Comparison of ENCODE assay signal across 1 cellular context in genomic region chr2:12448846-12449480, GRCh38.
TF ChIP-seq lines count a peak whose summit lies in the region.

No MANE protein-coding gene starts in this region.

TF ChIP-seq in K562, 482 proteins besides CTCF, POLR2A, EP300 and RAD21 (continues in another document):
- TF ChIP-seq MTA1 (IDR thresholded peaks at IDR 0.05; ENCODE audit: borderline replicate concordance) (peak; percentile 55; the same call in 1 of the 2 replicates), SIRT6 (IDR thresholded peaks at IDR 0.05; ENCODE audit: low read depth, low read length) (no peak), ZNF696 (CRISPR knock-in tag; conservative IDR thresholded peaks at IDR 0.05) (no peak), XRCC4 (IDR thresholded peaks at IDR 0.05; ENCODE audit: extremely low read depth, insufficient read depth, insufficient read length) (no peak), ATF7 (IDR thresholded peaks at IDR 0.05) (0 out of 2 replicates have a peak, but pooled peaks have one; percentile 34), ZNF184 (CRISPR knock-in tag; IDR thresholded peaks at IDR 0.05) (no peak), RBM25 (IDR thresholded peaks at IDR 0.05; ENCODE audit: low read depth, low read length, severe bottlenecking) (no peak), MAFG (tag; conservative IDR thresholded peaks at IDR 0.05) (peak; percentile 48), CBX1 (IDR thresholded peaks at IDR 0.05; ENCODE audit: low read depth) (no peak), MITF (IDR thresholded peaks at IDR 0.05) (no peak), BDP1 (IDR thresholded peaks at IDR 0.05; ENCODE audit: insufficient read depth, insufficient read length) (no peak), TRIM28 (IDR thresholded peaks at IDR 0.05) (peak; percentile 46; the same call in 1 of the 2 replicates), SIN3B (IDR thresholded peaks at IDR 0.05; ENCODE audit: low read depth) (no peak), CXXC5 (CRISPR knock-in tag; IDR thresholded peaks at IDR 0.05) (peak; percentile 33), HDAC1 (IDR thresholded peaks at IDR 0.05) (peak in 1 of 2 experiments; percentile 80; a peak in 3 of 4 replicates), BRD4 (IDR thresholded peaks at IDR 0.05) (no peak), POLR2AphosphoS5 (IDR thresholded peaks at IDR 0.05; ENCODE audit: control insufficient read depth, insufficient read depth, low read depth, low read length) (peak; percentile 41; the same call in 1 of the 2 replicates), HSF4 (CRISPR knock-in tag; IDR thresholded peaks at IDR 0.05; ENCODE audit: borderline replicate concordance) (no peak), TBL1XR1 (IDR thresholded peaks at IDR 0.05; ENCODE audit: low read length in 2 of 2) (peak; percentile 69 to 75; a peak in 2 of 4 replicates), TCF3 (CRISPR knock-in tag; IDR thresholded peaks at IDR 0.05) (peak; percentile 80), GATA2 (CRISPR knock-in tag; IDR thresholded peaks at IDR 0.05) (peak; percentile 84), HMG20A (CRISPR knock-in tag; conservative IDR thresholded peaks at IDR 0.05) (no peak), BACH1 (tag; IDR thresholded peaks at IDR 0.05) (no peak), IRF2 (CRISPR knock-in tag; IDR thresholded peaks at IDR 0.05) (no peak), HDAC2 (IDR thresholded peaks at IDR 0.05) (peak; percentile 75), ZNF239 (CRISPR knock-in tag; IDR thresholded peaks at IDR 0.05) (no peak), ZBTB5 (IDR thresholded peaks at IDR 0.05) (no peak), PREB (CRISPR knock-in tag; IDR thresholded peaks at IDR 0.05) (no peak), GATAD2B (IDR thresholded peaks at IDR 0.05; ENCODE audit: borderline replicate concordance) (no peak), MEIS2 (IDR thresholded peaks at IDR 0.05; ENCODE audit: partially characterized antibody) (peak; percentile 77), XRCC3 (IDR thresholded peaks at IDR 0.05) (no peak), SIX5 (IDR thresholded peaks at IDR 0.05; ENCODE audit: borderline replicate concordance in 1 of 2, insufficient read depth in 1 of 2, low read depth in 1 of 2, low read length in 2 of 2) (no peak), SMARCA4 (IDR thresholded peaks at IDR 0.05) (peak; percentile 73), BHLHE40 (IDR thresholded peaks at IDR 0.05; ENCODE audit: low read length) (peak; percentile 44; the same call in 1 of the 2 replicates)
- TF ChIP-seq, protein P1, sequence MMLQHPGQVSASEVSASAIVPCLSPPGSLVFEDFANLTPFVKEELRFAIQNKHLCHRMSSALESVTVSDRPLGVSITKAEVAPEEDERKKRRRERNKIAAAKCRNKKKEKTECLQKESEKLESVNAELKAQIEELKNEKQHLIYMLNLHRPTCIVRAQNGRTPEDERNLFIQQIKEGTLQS (IDR thresholded peaks at IDR 0.05) = peak; percentile 7; the same call in 1 of the 2 replicates
- TF ChIP-seq, protein P1 (CRISPR knock-in tag; conservative IDR thresholded peaks at IDR 0.05) = no peak
- TF ChIP-seq, protein P2, sequence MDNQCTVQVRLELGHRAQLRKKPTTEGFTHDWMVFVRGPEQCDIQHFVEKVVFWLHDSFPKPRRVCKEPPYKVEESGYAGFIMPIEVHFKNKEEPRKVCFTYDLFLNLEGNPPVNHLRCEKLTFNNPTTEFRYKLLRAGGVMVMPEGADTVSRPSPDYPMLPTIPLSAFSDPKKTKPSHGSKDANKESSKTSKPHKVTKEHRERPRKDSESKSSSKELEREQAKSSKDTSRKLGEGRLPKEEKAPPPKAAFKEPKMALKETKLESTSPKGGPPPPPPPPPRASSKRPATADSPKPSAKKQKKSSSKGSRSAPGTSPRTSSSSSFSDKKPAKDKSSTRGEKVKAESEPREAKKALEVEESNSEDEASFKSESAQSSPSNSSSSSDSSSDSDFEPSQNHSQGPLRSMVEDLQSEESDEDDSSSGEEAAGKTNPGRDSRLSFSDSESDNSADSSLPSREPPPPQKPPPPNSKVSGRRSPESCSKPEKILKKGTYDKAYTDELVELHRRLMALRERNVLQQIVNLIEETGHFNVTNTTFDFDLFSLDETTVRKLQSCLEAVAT (IDR thresholded peaks at IDR 0.05) = no peak
- TF ChIP-seq, protein P3, sequence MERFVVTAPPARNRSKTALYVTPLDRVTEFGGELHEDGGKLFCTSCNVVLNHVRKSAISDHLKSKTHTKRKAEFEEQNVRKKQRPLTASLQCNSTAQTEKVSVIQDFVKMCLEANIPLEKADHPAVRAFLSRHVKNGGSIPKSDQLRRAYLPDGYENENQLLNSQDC (CRISPR knock-in tag; IDR thresholded peaks at IDR 0.05) = no peak
- TF ChIP-seq, protein P4, sequence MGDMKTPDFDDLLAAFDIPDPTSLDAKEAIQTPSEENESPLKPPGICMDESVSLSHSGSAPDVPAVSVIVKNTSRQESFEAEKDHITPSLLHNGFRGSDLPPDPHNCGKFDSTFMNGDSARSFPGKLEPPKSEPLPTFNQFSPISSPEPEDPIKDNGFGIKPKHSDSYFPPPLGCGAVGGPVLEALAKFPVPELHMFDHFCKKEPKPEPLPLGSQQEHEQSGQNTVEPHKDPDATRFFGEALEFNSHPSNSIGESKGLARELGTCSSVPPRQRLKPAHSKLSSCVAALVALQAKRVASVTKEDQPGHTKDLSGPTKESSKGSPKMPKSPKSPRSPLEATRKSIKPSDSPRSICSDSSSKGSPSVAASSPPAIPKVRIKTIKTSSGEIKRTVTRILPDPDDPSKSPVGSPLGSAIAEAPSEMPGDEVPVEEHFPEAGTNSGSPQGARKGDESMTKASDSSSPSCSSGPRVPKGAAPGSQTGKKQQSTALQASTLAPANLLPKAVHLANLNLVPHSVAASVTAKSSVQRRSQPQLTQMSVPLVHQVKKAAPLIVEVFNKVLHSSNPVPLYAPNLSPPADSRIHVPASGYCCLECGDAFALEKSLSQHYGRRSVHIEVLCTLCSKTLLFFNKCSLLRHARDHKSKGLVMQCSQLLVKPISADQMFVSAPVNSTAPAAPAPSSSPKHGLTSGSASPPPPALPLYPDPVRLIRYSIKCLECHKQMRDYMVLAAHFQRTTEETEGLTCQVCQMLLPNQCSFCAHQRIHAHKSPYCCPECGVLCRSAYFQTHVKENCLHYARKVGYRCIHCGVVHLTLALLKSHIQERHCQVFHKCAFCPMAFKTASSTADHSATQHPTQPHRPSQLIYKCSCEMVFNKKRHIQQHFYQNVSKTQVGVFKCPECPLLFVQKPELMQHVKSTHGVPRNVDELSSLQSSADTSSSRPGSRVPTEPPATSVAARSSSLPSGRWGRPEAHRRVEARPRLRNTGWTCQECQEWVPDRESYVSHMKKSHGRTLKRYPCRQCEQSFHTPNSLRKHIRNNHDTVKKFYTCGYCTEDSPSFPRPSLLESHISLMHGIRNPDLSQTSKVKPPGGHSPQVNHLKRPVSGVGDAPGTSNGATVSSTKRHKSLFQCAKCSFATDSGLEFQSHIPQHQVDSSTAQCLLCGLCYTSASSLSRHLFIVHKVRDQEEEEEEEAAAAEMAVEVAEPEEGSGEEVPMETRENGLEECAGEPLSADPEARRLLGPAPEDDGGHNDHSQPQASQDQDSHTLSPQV (IDR thresholded peaks at IDR 0.05) = 0 out of 2 replicates have a peak, but pooled peaks have one; percentile 59
- TF ChIP-seq, protein P5, sequence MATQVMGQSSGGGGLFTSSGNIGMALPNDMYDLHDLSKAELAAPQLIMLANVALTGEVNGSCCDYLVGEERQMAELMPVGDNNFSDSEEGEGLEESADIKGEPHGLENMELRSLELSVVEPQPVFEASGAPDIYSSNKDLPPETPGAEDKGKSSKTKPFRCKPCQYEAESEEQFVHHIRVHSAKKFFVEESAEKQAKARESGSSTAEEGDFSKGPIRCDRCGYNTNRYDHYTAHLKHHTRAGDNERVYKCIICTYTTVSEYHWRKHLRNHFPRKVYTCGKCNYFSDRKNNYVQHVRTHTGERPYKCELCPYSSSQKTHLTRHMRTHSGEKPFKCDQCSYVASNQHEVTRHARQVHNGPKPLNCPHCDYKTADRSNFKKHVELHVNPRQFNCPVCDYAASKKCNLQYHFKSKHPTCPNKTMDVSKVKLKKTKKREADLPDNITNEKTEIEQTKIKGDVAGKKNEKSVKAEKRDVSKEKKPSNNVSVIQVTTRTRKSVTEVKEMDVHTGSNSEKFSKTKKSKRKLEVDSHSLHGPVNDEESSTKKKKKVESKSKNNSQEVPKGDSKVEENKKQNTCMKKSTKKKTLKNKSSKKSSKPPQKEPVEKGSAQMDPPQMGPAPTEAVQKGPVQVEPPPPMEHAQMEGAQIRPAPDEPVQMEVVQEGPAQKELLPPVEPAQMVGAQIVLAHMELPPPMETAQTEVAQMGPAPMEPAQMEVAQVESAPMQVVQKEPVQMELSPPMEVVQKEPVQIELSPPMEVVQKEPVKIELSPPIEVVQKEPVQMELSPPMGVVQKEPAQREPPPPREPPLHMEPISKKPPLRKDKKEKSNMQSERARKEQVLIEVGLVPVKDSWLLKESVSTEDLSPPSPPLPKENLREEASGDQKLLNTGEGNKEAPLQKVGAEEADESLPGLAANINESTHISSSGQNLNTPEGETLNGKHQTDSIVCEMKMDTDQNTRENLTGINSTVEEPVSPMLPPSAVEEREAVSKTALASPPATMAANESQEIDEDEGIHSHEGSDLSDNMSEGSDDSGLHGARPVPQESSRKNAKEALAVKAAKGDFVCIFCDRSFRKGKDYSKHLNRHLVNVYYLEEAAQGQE (CRISPR knock-in tag; IDR thresholded peaks at IDR 0.05; ENCODE audit: low read depth) = no peak
- TF ChIP-seq, protein P6, sequence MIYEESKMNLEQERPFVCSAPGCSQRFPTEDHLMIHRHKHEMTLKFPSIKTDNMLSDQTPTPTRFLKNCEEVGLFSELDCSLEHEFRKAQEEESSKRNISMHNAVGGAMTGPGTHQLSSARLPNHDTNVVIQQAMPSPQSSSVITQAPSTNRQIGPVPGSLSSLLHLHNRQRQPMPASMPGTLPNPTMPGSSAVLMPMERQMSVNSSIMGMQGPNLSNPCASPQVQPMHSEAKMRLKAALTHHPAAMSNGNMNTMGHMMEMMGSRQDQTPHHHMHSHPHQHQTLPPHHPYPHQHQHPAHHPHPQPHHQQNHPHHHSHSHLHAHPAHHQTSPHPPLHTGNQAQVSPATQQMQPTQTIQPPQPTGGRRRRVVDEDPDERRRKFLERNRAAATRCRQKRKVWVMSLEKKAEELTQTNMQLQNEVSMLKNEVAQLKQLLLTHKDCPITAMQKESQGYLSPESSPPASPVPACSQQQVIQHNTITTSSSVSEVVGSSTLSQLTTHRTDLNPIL (CRISPR knock-in tag; IDR thresholded peaks at IDR 0.05) = no peak
- TF ChIP-seq, protein P7, sequence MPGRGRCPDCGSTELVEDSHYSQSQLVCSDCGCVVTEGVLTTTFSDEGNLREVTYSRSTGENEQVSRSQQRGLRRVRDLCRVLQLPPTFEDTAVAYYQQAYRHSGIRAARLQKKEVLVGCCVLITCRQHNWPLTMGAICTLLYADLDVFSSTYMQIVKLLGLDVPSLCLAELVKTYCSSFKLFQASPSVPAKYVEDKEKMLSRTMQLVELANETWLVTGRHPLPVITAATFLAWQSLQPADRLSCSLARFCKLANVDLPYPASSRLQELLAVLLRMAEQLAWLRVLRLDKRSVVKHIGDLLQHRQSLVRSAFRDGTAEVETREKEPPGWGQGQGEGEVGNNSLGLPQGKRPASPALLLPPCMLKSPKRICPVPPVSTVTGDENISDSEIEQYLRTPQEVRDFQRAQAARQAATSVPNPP (IDR thresholded peaks at IDR 0.05; ENCODE audit: borderline replicate concordance, insufficient read depth, insufficient read length) = no peak
